8 cellular contexts compared by ENCODE assay signal in the genomic region with DNA sequence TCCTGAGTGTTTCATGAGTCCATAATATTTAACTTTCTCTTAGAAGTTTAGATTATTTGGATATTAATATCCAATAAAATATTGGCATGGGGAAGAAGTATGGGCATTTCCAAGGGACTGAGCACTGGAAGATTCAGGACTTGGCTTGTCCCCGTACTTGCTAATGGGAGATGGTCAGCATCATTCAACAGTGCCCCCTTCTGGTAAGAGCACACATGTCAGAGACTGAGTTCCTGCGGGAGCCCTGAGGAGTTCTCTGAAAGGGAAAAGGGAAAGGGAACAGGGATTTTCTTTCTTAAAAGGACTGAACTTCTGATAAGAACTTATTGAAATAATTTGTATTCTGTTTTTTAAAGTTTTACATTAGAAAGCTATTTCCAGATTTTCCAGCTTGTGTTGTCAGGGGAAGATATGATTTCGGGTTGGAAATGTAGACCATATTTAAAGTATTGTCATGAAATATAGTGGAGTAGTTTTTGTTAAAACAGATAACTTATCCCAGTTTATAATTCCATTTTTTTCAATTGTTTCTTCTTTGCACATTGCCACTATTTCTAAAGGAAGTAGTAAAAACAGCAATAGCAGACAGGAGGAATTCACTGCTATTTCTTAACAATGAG. TPM values are rescaled to one million over a fixed set of nuclear protein-coding genes. Genes with fewer than 3 reads are reported as not detected.
A peak's percentile ranks its signal among the peaks of the same experiment; 100 is the strongest.
DNase-seq lines count a peak whose midpoint lies in the region; ATAC-seq and TF ChIP-seq lines count a peak whose summit lies in the region.

No MANE protein-coding gene starts in this region.

- TF ChIP-seq EP300 in transverse colon (IDR thresholded peaks at IDR 0.05; ENCODE audit: low read depth), result no peak

- H2BK20ac ChIP-seq in H9 (ENCODE audit: low read depth, low read length, poor library complexity, severe bottlenecking), result no peak overlapping the region

- H3K36me3 Mint-ChIP-seq in CD4-positive, alpha-beta T cell (ENCODE audit: low read depth), result no peaks in the 10 kb centered on the region
- H3K36me3 Mint-ChIP-seq in H9 (ENCODE audit: insufficient read depth in 1 of 3, low read depth in 3 of 3), result no peaks in the 10 kb centered on the region
- peaks cover 1% of the 10 kb centered on the region for H3K36me3 Mint-ChIP-seq in activated CD4-positive, alpha-beta T cell treated with anti-CD3 and anti-CD28 coated beads, Interleukin-2, amount 10 ng/mL, durations not matched to agents 7 days and 5 days (ENCODE audit: low read depth)
- H3K36me3 Mint-ChIP-seq in naive B cell, result no peaks in the 10 kb centered on the region

- H2BK120ac ChIP-seq in H9 (ENCODE audit: low read depth, low read length, poor library complexity, severe bottlenecking), result no peak overlapping the region

- intact Hi-C loops in CD4-positive, alpha-beta T cell (cut with DNase I, micrococcal nuclease), result loop anchor here (2.0 to 5.0 kb wide), 4 partner anchors 120 to 285 kb away; partner anchors contain the start of genes MED21 (in 1 of the 2) and TM7SF3 (in 1 of the 2)
- intact Hi-C loops in transverse colon (cut with DNase I; ENCODE audit: low total_unique reads), result no loop called here

- H3K4me3 ChIP-seq in transverse colon, result no peak overlapping the region

- no peaks in the 10 kb centered on the region for H3K27me3 Mint-ChIP-seq in CD4-positive, alpha-beta T cell
- H3K27me3 Mint-ChIP-seq in H9 (ENCODE audit: low read depth) (no peaks in the 10 kb centered on the region), naive B cell (no peaks in the 10 kb centered on the region)
- no peaks in the 10 kb centered on the region for H3K27me3 Mint-ChIP-seq in activated CD4-positive, alpha-beta T cell treated with anti-CD3 and anti-CD28 coated beads, Interleukin-2, amount 10 ng/mL, durations not matched to agents 7 days and 5 days

- no peak overlapping the region for H2BK5ac ChIP-seq in H9 (ENCODE audit: insufficient read length, low read length)

- no peak overlapping the region for H4K5ac ChIP-seq in H9 (ENCODE audit: insufficient read length, low read depth, low read length)

- CTCF ChIA-PET in CD4-positive, alpha-beta T cell (lab: Charles Lee), result no interaction called here
- CTCF ChIA-PET in activated CD4-positive, alpha-beta T cell treated with anti-CD3 and anti-CD28 coated beads, Interleukin-2, amount 10 ng/mL, durations not matched to agents 7 days and 5 days (lab: Charles Lee), result interaction anchor here (0.7 to 2.0 kb wide), 3 partner anchors 10 to 166 kb away, joined by 3 to 6 read pairs (median 3); no protein-coding TSS in a partner anchor

- H3K14ac ChIP-seq in H9 (ENCODE audit: insufficient read depth, low read length), result no peak overlapping the region

- no peak overlapping the region for H3T11ph ChIP-seq in H9 (ENCODE audit: low read length)

- H3K9ac ChIP-seq in H9 (ENCODE audit: extremely low read depth, insufficient read length, low read length), result no peak overlapping the region

- no peak overlapping the region for H4K8ac ChIP-seq in H9 (replicated peaks; ENCODE audit: insufficient read length, low read depth, low read length)

- in situ Hi-C loops in transverse colon (cut with MboI; ENCODE audit: low pct_ligation_motif_present in 1 of 4, low pct_unique_long_range_greater_than_20kb in 1 of 4, low sequenced_read_pairs in 3 of 4), result loop anchor here in 2 of 4 donors (25.0 kb wide), 1 partner anchor 170 kb away; no protein-coding TSS in a partner anchor

- no peaks in the 10 kb centered on the region for H3K9me3 Mint-ChIP-seq in CD4-positive, alpha-beta T cell
- 0 out of 5 replicates have a peak, but pooled peaks cover 0 to 3% of the 10 kb centered on the region in 2 experiments for H3K9me3 Mint-ChIP-seq in H9
- peaks cover 2% of the 10 kb centered on the region for H3K9me3 Mint-ChIP-seq in activated CD4-positive, alpha-beta T cell treated with anti-CD3 and anti-CD28 coated beads, Interleukin-2, amount 10 ng/mL, durations not matched to agents 7 days and 5 days
- peaks cover 0 to 5% (median 1%) of the 10 kb centered on the region in 7 donors for H3K9me3 Mint-ChIP-seq in naive B cell

- H4K20me1 ChIP-seq in H9 (ENCODE audit: control insufficient read depth, insufficient read depth, insufficient read length), result no peaks in the 10 kb centered on the region

- no peak overlapping the region for H3K4ac ChIP-seq in H9 (ENCODE audit: low read depth, low read length)

- no peaks in the 10 kb centered on the region for H3K36me3 ChIP-seq in transverse colon

- no peak overlapping the region for H3K27ac ChIP-seq in CD4-positive, alpha-beta T cell (ENCODE audit: low read depth, low read length)
- H3K27ac ChIP-seq in H9 (ENCODE audit: insufficient read length, low read depth, low read length), result no peak overlapping the region
- no peak overlapping the region for H3K27ac ChIP-seq in transverse colon

- no peak overlapping the region for H3K27ac Mint-ChIP-seq in CD4-positive, alpha-beta T cell
- no peak overlapping the region for H3K27ac Mint-ChIP-seq in H9
- H3K27ac Mint-ChIP-seq in activated CD4-positive, alpha-beta T cell treated with anti-CD3 and anti-CD28 coated beads, Interleukin-2, amount 10 ng/mL, durations not matched to agents 7 days and 5 days, result no peak overlapping the region
- H3K27ac Mint-ChIP-seq in naive B cell, result no peak overlapping the region

- no peak overlapping the region for H4K91ac ChIP-seq in H9 (ENCODE audit: insufficient read length, low read depth, low read length)

- no peaks in the 10 kb centered on the region for H3K4me1 Mint-ChIP-seq in CD4-positive, alpha-beta T cell (ENCODE audit: low read depth)
- peaks cover 19 to 21% of the 10 kb centered on the region in 2 experiments for H3K4me1 Mint-ChIP-seq in H9
- peaks cover 26% of the 10 kb centered on the region for H3K4me1 Mint-ChIP-seq in activated CD4-positive, alpha-beta T cell treated with anti-CD3 and anti-CD28 coated beads, Interleukin-2, amount 10 ng/mL, durations not matched to agents 7 days and 5 days
- H3K4me1 Mint-ChIP-seq in naive B cell, result peaks cover 0 to 13% (median 8%) of the 10 kb centered on the region in 3 donors

- H3K79me2 ChIP-seq in H9 (ENCODE audit: insufficient read depth, low read length), result no peaks in the 10 kb centered on the region

- TF ChIP-seq POLR2A in erythroblast (IDR thresholded peaks at IDR 0.05; ENCODE audit: low read length) (no peak), transverse colon (IDR thresholded peaks at IDR 0.05) (no peak)

- no peak overlapping the region for H2BK15ac ChIP-seq in H9 (ENCODE audit: low read depth, low read length)

- H3K79me1 ChIP-seq in H9 (ENCODE audit: insufficient read depth, low read depth, low read length, poor library complexity, severe bottlenecking), result no peaks in the 10 kb centered on the region

- H3K4me1 ChIP-seq in H9 (ENCODE audit: insufficient read depth, low read length) (no peaks in the 10 kb centered on the region), transverse colon (peaks cover 0 to 14% (median 0%) of the 10 kb centered on the region in 4 donors)

- H2AFZ ChIP-seq in H9 (ENCODE audit: low read length), result no peak overlapping the region

- H2AK5ac ChIP-seq in H9 (ENCODE audit: insufficient read length, low read length), result no peak overlapping the region

- peak in 7 of 10 experiments; percentile 1 to 25 (median 14) for DNase-seq in CD4-positive, alpha-beta T cell
- DNase-seq in H9 (peak; percentile 80), NCI-H446 treated with DMSO at 0.1 percent for 48 hours (lab: John Stamatoyannopoulos, UW) (peak; percentile 8), erythroblast (lab: John Stamatoyannopoulos, UW) (peak; percentile 64 to 82), naive B cell (peak; percentile 32), transverse colon (peak; percentile 57)
- peak; percentile 47 for DNase-seq in activated CD4-positive, alpha-beta T cell treated with anti-CD3 and anti-CD28 coated beads, Interleukin-2, amount 10 ng/mL, durations not matched to agents 7 days and 5 days

- no peak overlapping the region for H3K4me3 Mint-ChIP-seq in CD4-positive, alpha-beta T cell
- H3K4me3 Mint-ChIP-seq in H9 (no peak overlapping the region), naive B cell (no peak overlapping the region)
- H3K4me3 Mint-ChIP-seq in activated CD4-positive, alpha-beta T cell treated with anti-CD3 and anti-CD28 coated beads, Interleukin-2, amount 10 ng/mL, durations not matched to agents 7 days and 5 days, result no peak overlapping the region

- POLR2A ChIA-PET in CD4-positive, alpha-beta T cell (lab: Charles Lee), result no interaction called here
- POLR2A ChIA-PET in activated CD4-positive, alpha-beta T cell treated with anti-CD3 and anti-CD28 coated beads, Interleukin-2, amount 10 ng/mL, durations not matched to agents 7 days and 5 days (lab: Charles Lee), result no interaction called here

- no CpG with 5 or more reads among the region's 3 CpGs for WGBS in H9 (ENCODE audit: extremely low coverage, insufficient read length, low lambda C conversion rate)
- WGBS in transverse colon (ENCODE audit: low coverage in 1 of 2), 2 donors, result 37 to 38% methylated on average over 3 of the region's 3 CpGs

- no peak overlapping the region for H2BK12ac ChIP-seq in H9 (ENCODE audit: insufficient read length, low read depth, low read length)

- no peak overlapping the region for H3K56ac ChIP-seq in H9 (ENCODE audit: insufficient read length, low read depth, low read length)

- no peak overlapping the region for H3K4me2 ChIP-seq in H9 (ENCODE audit: insufficient read depth, insufficient read length, low read length)

- ATAC-seq in CD4-positive, alpha-beta T cell (ENCODE audit: poor library complexity), result no peak
- ATAC-seq in naive B cell (ENCODE audit: low read depth in 2 of 2) (peak; percentile 53 to 63), GM21723 (IDR thresholded peaks at IDR 0.05; ENCODE audit: unreplicated experiment) (no peak)

- H3K18ac ChIP-seq in H9 (ENCODE audit: insufficient read length, low read depth, low read length), result no peak overlapping the region

- peak; percentile 82 for TF ChIP-seq CTCF in CD4-positive, alpha-beta T cell (IDR thresholded peaks at IDR 0.05)
- TF ChIP-seq CTCF in H9 (conservative IDR thresholded peaks at IDR 0.05), result peak; percentile 90
- TF ChIP-seq CTCF in transverse colon (IDR thresholded peaks at IDR 0.05), result peak; percentile 59 to 81 (median 73)

- no peak overlapping the region for H3K23ac ChIP-seq in H9 (ENCODE audit: insufficient read length, low read depth, low read length)

- no peaks in the 10 kb centered on the region for H3K23me2 ChIP-seq in H9 (ENCODE audit: insufficient read length, low read depth, low read length, poor library complexity, severe bottlenecking)

- no peaks in the 10 kb centered on the region for H3K9me3 ChIP-seq in CD4-positive, alpha-beta T cell (ENCODE audit: control insufficient read depth, low read length)
- H3K9me3 ChIP-seq in H9 (ENCODE audit: control insufficient read depth, low read depth, low read length) (no peaks in the 10 kb centered on the region), transverse colon (no peaks in the 10 kb centered on the region)

- H3K27me3 ChIP-seq in CD4-positive, alpha-beta T cell (ENCODE audit: control insufficient read depth, insufficient read depth, low read length), result no peaks in the 10 kb centered on the region
- H3K27me3 ChIP-seq in H9 (ENCODE audit: insufficient read depth, low read length) (no peaks in the 10 kb centered on the region), transverse colon (no peaks in the 10 kb centered on the region)

RNA-seq across cellular contexts. Expression of gene C12orf71, which starts 59.8 kb away (rescaled TPM):
- not detected for total RNA-seq in CD4-positive, alpha-beta T cell
- total RNA-seq in H9 (2021), result not detected in 2 replicates
- total RNA-seq in activated CD4-positive, alpha-beta T cell treated with anti-CD3 and anti-CD28 coated beads, Interleukin-2, amount 10 ng/mL, durations not matched to agents 7 days and 5 days, result not detected
- not detected for polyA plus RNA-seq in naive B cell (ENCODE audit: low read depth in 6 of 6)
- not detected for total RNA-seq in transverse colon

Comparison
In these comparisons a context has a peak if more than half of its experiments do, and no peak if none do; other contexts are left out.
1. ATAC-seq: peak in naive B cell (2 of 2); none in CD4-positive, alpha-beta T cell (single experiment) and GM21723 (single experiment).
2. DNase-seq: peak in every context shown above with its lines; median percentile 80 in H9; 73 in erythroblast; 57 in transverse colon; 47 in activated CD4-positive, alpha-beta T cell treated with anti-CD3 and anti-CD28 coated beads, Interleukin-2, amount 10 ng/mL, durations not matched to agents 7 days and 5 days; 32 in naive B cell; 14 in CD4-positive, alpha-beta T cell; 8 in NCI-H446 treated with DMSO at 0.1 percent for 48 hours.
3. Peak in every context shown above with its lines, with median percentiles within 50 percentile points of each other: CTCF ChIP-seq.